1 cellular context compared by ENCODE assay signal in genomic region chr4:67545199-67545995, GRCh38.
TF ChIP-seq lines count a peak whose summit lies in the region.

Gene CENPC, minus strand, starts transcription at chr4:67545503. Its CDS starts 148 bp downstream, at chr4:67545355.

TF ChIP-seq in HepG2, 621 proteins besides CTCF, POLR2A, EP300 and RAD21 (continued from another document and continues in another):
- TF ChIP-seq ZUFSP (CRISPR knock-in tag; IDR thresholded peaks at IDR 0.05; ENCODE audit: borderline replicate concordance) (no peak), KMT2B (CRISPR knock-in tag; IDR thresholded peaks at IDR 0.05) (peak; percentile 92), ZNF770 (CRISPR knock-in tag; IDR thresholded peaks at IDR 0.05) (no peak), YEATS4 (CRISPR knock-in tag; IDR thresholded peaks at IDR 0.05; ENCODE audit: borderline replicate concordance) (peak; percentile 91), SMAD9 (CRISPR knock-in tag; IDR thresholded peaks at IDR 0.05) (no peak), ZNF75D (CRISPR knock-in tag; IDR thresholded peaks at IDR 0.05; ENCODE audit: borderline replicate concordance) (no peak), ZNF512 (CRISPR knock-in tag; IDR thresholded peaks at IDR 0.05) (no peak), DMAP1 (CRISPR knock-in tag; IDR thresholded peaks at IDR 0.05) (peak; percentile 89; the same call in 1 of the 2 replicates), ZNF276 (CRISPR knock-in tag; IDR thresholded peaks at IDR 0.05; ENCODE audit: low read depth) (no peak), ARNT (IDR thresholded peaks at IDR 0.05) (no peak), ZNF747 (CRISPR knock-in tag; IDR thresholded peaks at IDR 0.05; ENCODE audit: borderline replicate concordance) (no peak), SRF (IDR thresholded peaks at IDR 0.05; ENCODE audit: low read depth, low read length) (no peak), ARID5B (CRISPR knock-in tag; IDR thresholded peaks at IDR 0.05) (peak; percentile 34; the same call in 1 of the 2 replicates), SATB2 (CRISPR knock-in tag; IDR thresholded peaks at IDR 0.05) (no peak), CREB3 (CRISPR knock-in tag; IDR thresholded peaks at IDR 0.05) (no peak), NFRKB (IDR thresholded peaks at IDR 0.05) (no peak), GPBP1L1 (CRISPR knock-in tag; IDR thresholded peaks at IDR 0.05) (no peak), HCFC1 (IDR thresholded peaks at IDR 0.05; ENCODE audit: low read depth, low read length) (0 out of 2 replicates have a peak, but pooled peaks have one; percentile 18), ZNF652 (CRISPR knock-in tag; IDR thresholded peaks at IDR 0.05; ENCODE audit: borderline replicate concordance, low read depth) (no peak), USF2 (IDR thresholded peaks at IDR 0.05; ENCODE audit: low read depth, low read length) (no peak), USF2 (CRISPR knock-in tag; IDR thresholded peaks at IDR 0.05; ENCODE audit: borderline replicate concordance) (no peak), ZNF512B (CRISPR knock-in tag; IDR thresholded peaks at IDR 0.05; ENCODE audit: borderline replicate concordance) (peak; percentile 89; the same call in 1 of the 2 replicates), POGZ (CRISPR knock-in tag; IDR thresholded peaks at IDR 0.05) (peak; percentile 96), ETS1 (CRISPR knock-in tag; IDR thresholded peaks at IDR 0.05) (no peak), ZBTB39 (CRISPR knock-in tag; IDR thresholded peaks at IDR 0.05) (no peak), ETV5 (CRISPR knock-in tag; IDR thresholded peaks at IDR 0.05; ENCODE audit: borderline replicate concordance) (peak; percentile 64; the same call in 1 of the 2 replicates), GATA4 (IDR thresholded peaks at IDR 0.05; ENCODE audit: borderline replicate concordance, low read depth) (0 out of 2 replicates have a peak, but pooled peaks have one; percentile 21), TBL1XR1 (IDR thresholded peaks at IDR 0.05; ENCODE audit: borderline replicate concordance, low read length, partially characterized antibody) (no peak), ZNF644 (CRISPR knock-in tag; IDR thresholded peaks at IDR 0.05; ENCODE audit: low read depth) (0 out of 2 replicates have a peak, but pooled peaks have one; percentile 22), EEA1 (CRISPR knock-in tag; IDR thresholded peaks at IDR 0.05; ENCODE audit: borderline replicate concordance) (no peak), ZFP82 (CRISPR knock-in tag; IDR thresholded peaks at IDR 0.05; ENCODE audit: borderline replicate concordance) (no peak), ZNF446 (CRISPR knock-in tag; IDR thresholded peaks at IDR 0.05) (no peak), JDP2 (CRISPR knock-in tag; IDR thresholded peaks at IDR 0.05; ENCODE audit: borderline replicate concordance) (no peak), ZNF350 (CRISPR knock-in tag; IDR thresholded peaks at IDR 0.05; ENCODE audit: borderline replicate concordance, low read depth) (peak; percentile 74; the same call in 1 of the 2 replicates)
